ENCODE assay signal across 12 cellular contexts in the genomic region with DNA sequence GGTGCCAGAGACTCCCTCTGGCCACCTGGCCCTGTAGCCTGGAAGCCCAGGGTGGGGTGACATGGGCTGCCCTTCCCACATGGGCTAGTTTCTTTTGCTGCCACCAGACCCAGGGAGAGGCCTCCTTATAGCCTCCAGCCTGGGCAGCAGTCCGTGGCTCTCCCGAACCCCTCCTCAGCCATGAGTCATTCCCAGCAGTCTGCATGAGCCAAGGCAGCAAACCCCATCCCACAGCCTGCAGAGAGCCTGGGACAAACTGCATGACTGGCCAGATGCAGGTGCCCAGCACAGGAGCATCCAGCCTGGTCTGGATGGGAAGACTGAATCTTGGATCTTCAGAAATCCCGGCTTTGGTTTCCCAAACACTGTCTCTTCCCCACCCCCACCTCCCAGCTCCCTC.
DNase-seq lines count a peak whose midpoint lies in the region; ATAC-seq and TF ChIP-seq lines count a peak whose summit lies in the region.
"Had no signal": no experiment of that assay in that cellular context is flagged by ENCODE, and none has a peak within 500 bp of the region (broad histone marks: within the 10 kb centered on the region; RNA-seq: fewer than 3 reads in every experiment).

No MANE protein-coding gene starts in this region.

- no peaks in the 10 kb centered on the region for H4K20me1 ChIP-seq in OCI-LY7 (ENCODE audit: insufficient read depth, low read length)

- H3K4me1 ChIP-seq in sigmoid colon (peaks cover 0 to 66% (median 54%) of the 10 kb centered on the region in 4 donors), OCI-LY7 (ENCODE audit: insufficient read depth, low read length, poor library complexity, severe bottlenecking) (no peaks in the 10 kb centered on the region)

- no peak overlapping the region for H3K4me3 ChIP-seq in astrocyte of the spinal cord (ENCODE audit: low read depth, low read length)
- no peak overlapping the region for H3K4me3 ChIP-seq in sigmoid colon
- H3K4me3 ChIP-seq in OCI-LY7 (ENCODE audit: low read depth, low read length, poor library complexity, severe bottlenecking) = no peak overlapping the region
- H3K4me3 ChIP-seq: upper lobe of left lung had no signal

- peak; percentile 85 for DNase-seq in GM03348 (ENCODE audit: low spot score)
- peak; percentile 87 for DNase-seq in astrocyte of the spinal cord (ENCODE audit: low read depth, low spot score)
- DNase-seq in Right ventricle myocardium inferior (ENCODE audit: missing footprints) = peak; percentile 64
- no peak for DNase-seq in sigmoid colon
- DNase-seq in NCI-H748 treated with DMSO at 0.1 percent for 48 hours (lab: John Stamatoyannopoulos, UW) = no peak
- DNase-seq in OCI-LY7 (ENCODE audit: low spot score) = no peak
- DNase-seq in SKM-1 (lab: John Stamatoyannopoulos, UW; ENCODE audit: unreplicated experiment) = no peak
- no peak for DNase-seq in cerebellar nuclear complex (lab: John Stamatoyannopoulos, UW)
- DNase-seq: NCI-H2171 treated with DMSO at 0.1 percent for 48 hours; stimulated activated CD4-positive, alpha-beta T cell treated with anti-CD3 and anti-CD28 coated beads, Interleukin-2, amount 100 ng/mL, for 48 hours had no signal

- no peaks in the 10 kb centered on the region for H3K27me3 ChIP-seq in sigmoid colon
- H3K27me3 ChIP-seq: upper lobe of left lung had no signal

- CTCF ChIA-PET in OCI-LY7 (lab: Charles Lee; ENCODE audit: unreplicated experiment) = no interaction called here

- H3K27ac ChIP-seq in sigmoid colon = peak overlapping the region; percentile 81 to 91 (median 84)
- no peak overlapping the region for H3K27ac ChIP-seq in OCI-LY7 (ENCODE audit: low read depth, low read length, poor library complexity, severe bottlenecking)
- H3K27ac ChIP-seq: upper lobe of left lung had no signal

- no peak for TF ChIP-seq EP300 in sigmoid colon (IDR thresholded peaks at IDR 0.05)

- H3K9me2 ChIP-seq in OCI-LY7 (ENCODE audit: insufficient read depth, low read length) = no peaks in the 10 kb centered on the region

- no peaks in the 10 kb centered on the region for H3K79me2 ChIP-seq in OCI-LY7 (ENCODE audit: insufficient read depth, low read depth, low read length)

- POLR2A ChIA-PET in OCI-LY7 (lab: Charles Lee) = no interaction called here

- ATAC-seq in Right ventricle myocardium inferior = no peak

- TF ChIP-seq POLR2A in sigmoid colon (IDR thresholded peaks at IDR 0.05) = no peak

- H3K36me3 ChIP-seq in sigmoid colon = no peaks in the 10 kb centered on the region
- no peaks in the 10 kb centered on the region for H3K36me3 ChIP-seq in OCI-LY7 (ENCODE audit: insufficient read depth, low read length)
- H3K36me3 ChIP-seq: upper lobe of left lung had no signal

- intact Hi-C loops in Right ventricle myocardium inferior (cut with DNase I) (no loop called here), sigmoid colon (cut with DNase I) (no loop called here), OCI-LY7 (cut with micrococcal nuclease; ENCODE audit: unreplicated experiment) (no loop called here)

- in situ Hi-C loops in astrocyte of the spinal cord (cut with HindIII; ENCODE audit: low sequenced_read_pairs) = no loop called here

- WGBS in sigmoid colon, 2 donors = 67 to 88% methylated on average over 3 of the region's 3 CpGs

- no peak overlapping the region for H2AFZ ChIP-seq in OCI-LY7 (ENCODE audit: low read length)

- no peak for TF ChIP-seq CTCF in astrocyte of the spinal cord (IDR thresholded peaks at IDR 0.05; ENCODE audit: low read depth, low read length)
- TF ChIP-seq CTCF in sigmoid colon (IDR thresholded peaks at IDR 0.05) = no peak
- no peak for TF ChIP-seq CTCF in OCI-LY7 (conservative IDR thresholded peaks at IDR 0.05; ENCODE audit: low read length)

- BruUV-seq in OCI-LY7 (replicated peaks; lab: Mats Ljungman, UMichigan) = no TSS peak

- no peaks in the 10 kb centered on the region for H3K9me3 ChIP-seq in sigmoid colon
- no peaks in the 10 kb centered on the region for H3K9me3 ChIP-seq in OCI-LY7 (ENCODE audit: low read length)
- H3K9me3 ChIP-seq: Caco-2, upper lobe of left lung had no signal

- no peak overlapping the region for H3K4me2 ChIP-seq in OCI-LY7 (ENCODE audit: low read length)

Comparison
In these comparisons a context has a peak if more than half of its experiments do, and no peak if none do; other contexts are left out.
1. DNase-seq: peak in GM03348 (single experiment), astrocyte of the spinal cord (single experiment) and Right ventricle myocardium inferior (single experiment); none in sigmoid colon (single experiment), NCI-H748 treated with DMSO at 0.1 percent for 48 hours (single experiment), OCI-LY7 (single experiment), SKM-1 (single experiment) and cerebellar nuclear complex (0 of 2).